ENCODE assay signal across 23 cellular contexts in genomic region chr6:34095741-34096140, GRCh38. TPM values are rescaled to one million over a fixed set of nuclear protein-coding genes. Genes with fewer than 3 reads are reported as not detected.
"Had no signal": no experiment of that assay in that cellular context is flagged by ENCODE, and none has a peak within 500 bp of the region (broad histone marks: within the 10 kb centered on the region; RNA-seq: fewer than 3 reads in every experiment).

No MANE protein-coding gene starts in this region.

- H3K4me1 ChIP-seq: adrenal gland, breast epithelium, gastrocnemius medialis, heart right ventricle, prostate gland, vagina had no signal

- H3K4me3 ChIP-seq: adrenal gland, breast epithelium, gastrocnemius medialis, heart right ventricle, prostate gland, vagina had no signal

- H3K27me3 ChIP-seq: adrenal gland, vagina had no signal

- ATAC-seq: activated CD4-positive, alpha-beta T cell treated with anti-CD3 and anti-CD28 coated beads for 36 hours; activated naive CD4-positive, alpha-beta T cell treated with anti-CD3 and anti-CD28 coated beads, Interleukin-2, amount 50 U/mL, for 72 hours; esophagus mucosa; gastrocnemius medialis; heart right ventricle; left ventricle myocardium superior; right cardiac atrium; stimulated activated naive CD8-positive, alpha-beta T cell treated with anti-CD3 and anti-CD28 coated beads, Interleukin-15, Interleukin-2, amounts not matched to agents 100 U/mL and 50 U/mL, for 24 hours had no signal

- H3K9me3 ChIP-seq: adrenal gland, breast epithelium, gastrocnemius medialis, heart right ventricle, prostate gland, vagina had no signal

- H3K27ac ChIP-seq: adrenal gland, breast epithelium, gastrocnemius medialis, heart right ventricle, prostate gland, vagina had no signal

- H3K36me3 ChIP-seq: adrenal gland, breast epithelium, gastrocnemius medialis, heart right ventricle, prostate gland, vagina had no signal

- FAIRE-seq: astrocyte, TTC549 had no signal

- DNase-seq: activated CD4-positive, alpha-beta T cell treated with anti-CD3 and anti-CD28 coated beads for 36 hours; activated CD4-positive, alpha-beta T cell treated with anti-CD3 and anti-CD28 coated beads, Interleukin-2, amount 50 U/mL, for 48 hours; activated gamma-delta T cell treated with Interleukin-2 at 50 U/mL for 16 hours; activated T-cell treated with anti-CD3 and anti-CD28 coated beads for 4 hours; adrenal gland; cerebellar nuclear complex; cortex of kidney; gastrocnemius medialis; heart right ventricle; immature natural killer cell; kidney glomerular epithelial cell; left ventricle myocardium superior; stimulated activated naive CD8-positive, alpha-beta T cell treated with anti-CD3 and anti-CD28 coated beads, Interleukin-15, Interleukin-2, amounts not matched to agents 100 U/mL and 50 U/mL, for 24 hours; trophoblast cell had no signal

RNA-seq across cellular contexts. Expression of gene GRM4, which starts 50.1 kb away (rescaled TPM):
- total RNA-seq: activated T-helper 1 cell treated with anti-CD3 and anti-CD28 coated beads, Interleukin-12 subunit alpha, Interleukin-12 subunit beta, Interleukin-2, Interleukin-4 antibody, amounts not matched to agents 30 ng/mL and 10 ng/mL and 1 ng/mL, durations not matched to agents 14 hours and 24 hours and 36 hours; adrenal gland; breast epithelium; esophagus mucosa; heart right ventricle; left ventricle myocardium superior; right cardiac atrium; vagina had no signal
- polyA plus RNA-seq: adrenal gland, heart right ventricle, immature natural killer cell, right cardiac atrium had no signal
